In genomic region chr6:151428336-151428735, GRCh38 we compare ENCODE assay signal across 7 cellular contexts.
"Had no signal": no experiment of that assay in that cellular context is flagged by ENCODE, and none has a peak within 500 bp of the region (broad histone marks: within the 10 kb centered on the region; RNA-seq: fewer than 3 reads in every experiment).

No MANE protein-coding gene starts in this region.

- FAIRE-seq: HTR-8/SVneo had no signal

- DNase-seq: IMR-90, KBM-7, KG1 had no signal

- H3K4me1 Mint-ChIP-seq: IgD-negative memory B cell had no signal

- H3K9ac ChIP-seq: KMS-11 had no signal

- H3K27ac ChIP-seq: HL-60, KMS-11 had no signal

- H3K9me3 Mint-ChIP-seq: IgD-negative memory B cell had no signal

- H3K4me3 Mint-ChIP-seq: IgD-negative memory B cell had no signal

- H3K27me3 Mint-ChIP-seq: IgD-negative memory B cell had no signal

- H3K4me2 ChIP-seq: KMS-11 had no signal

- H3K27ac Mint-ChIP-seq: IgD-negative memory B cell had no signal
